ENCODE assay signal across 19 cellular contexts in genomic region chr10:22381262-22381661, GRCh38. TPM values are rescaled to one million over a fixed set of nuclear protein-coding genes. Genes with fewer than 3 reads are reported as not detected.
DNase-seq lines count a peak whose midpoint lies in the region; ATAC-seq, FAIRE-seq and TF ChIP-seq lines count a peak whose summit lies in the region.
"Had no signal": no experiment of that assay in that cellular context is flagged by ENCODE, and none has a peak within 500 bp of the region (broad histone marks: within the 10 kb centered on the region; RNA-seq: fewer than 3 reads in every experiment).

No MANE protein-coding gene starts in this region.

- no peaks in the 10 kb centered on the region for H3K9me1 ChIP-seq in K562 (ENCODE audit: control insufficient read depth, insufficient read depth, low read length)

- no peaks in the 10 kb centered on the region for H3K27me3 Mint-ChIP-seq in activated T-cell treated with anti-CD3 and anti-CD28 coated beads, Interleukin-2, amount 50 U/mL, for 72 hours (ENCODE audit: low read depth)

- H3K27ac Mint-ChIP-seq in activated T-cell treated with anti-CD3 and anti-CD28 coated beads, Interleukin-2, amount 50 U/mL, for 72 hours, result peak overlapping the region; percentile 83
- H3K27ac Mint-ChIP-seq: CD4-positive, CD25-positive, alpha-beta regulatory T cell; CD8-positive, alpha-beta memory T cell; IgD-negative memory B cell had no signal

- H2AFZ ChIP-seq in K562 (ENCODE audit: low read depth, low read length), result peak overlapping the region; percentile 92

- H3K36me3 Mint-ChIP-seq in activated T-cell treated with anti-CD3 and anti-CD28 coated beads, Interleukin-2, amount 50 U/mL, for 72 hours (ENCODE audit: insufficient read depth in 2 of 2), result no peaks in the 10 kb centered on the region
- H3K36me3 Mint-ChIP-seq: CD4-positive, CD25-positive, alpha-beta regulatory T cell; CD8-positive, alpha-beta memory T cell; IgD-negative memory B cell had no signal

- peak overlapping the region; percentile 19; the same call in 1 of the 3 replicates for H3K27ac ChIP-seq in K562 (ENCODE audit: extremely low read depth, low read depth, low read length)

- no peak for TF ChIP-seq RAD21 in K562 (CRISPR knock-in tag; conservative IDR thresholded peaks at IDR 0.05 in 1 of 2, IDR thresholded peaks at IDR 0.05 in 1 of 2)

- no peaks in the 10 kb centered on the region for H3K36me3 ChIP-seq in K562 (ENCODE audit: control insufficient read depth, insufficient read depth, low read length)
- H3K36me3 ChIP-seq: BE2C had no signal

- in situ Hi-C loops in K562 (cut with MboI), result no loop called here

- H3K9ac ChIP-seq in K562 (ENCODE audit: insufficient read depth in 1 of 2, low read depth in 2 of 2, low read length in 2 of 2), result no peak overlapping the region

- BruUV-seq in K562 (replicated peaks; lab: Mats Ljungman, UMichigan), result no TSS peak

- H3K79me2 ChIP-seq in K562 (ENCODE audit: control insufficient read depth, insufficient read depth, low read length), result no peaks in the 10 kb centered on the region

- intact Hi-C loops in K562 (cut with micrococcal nuclease), result no loop called here

- H3K9me3 ChIP-seq in K562 (replicated peaks; ENCODE audit: control insufficient read depth, insufficient read depth, low read depth, low read length), result no peaks in the 10 kb centered on the region
- H3K9me3 ChIP-seq: BE2C had no signal

- TF ChIP-seq CTCF in K562 (IDR thresholded peaks at IDR 0.05 in 2 of 3, conservative IDR thresholded peaks at IDR 0.05 in 1 of 3; ENCODE audit: insufficient read depth in 2 of 3, low read depth in 1 of 3, low read length in 3 of 3), result no peak

- no peak for TF ChIP-seq EP300 in K562 (IDR thresholded peaks at IDR 0.05; ENCODE audit: low read length)

- H3K27me3 ChIP-seq in K562 (ENCODE audit: control insufficient read depth in 2 of 2, insufficient read depth in 2 of 2, low read length in 2 of 2), result no peaks in the 10 kb centered on the region
- H3K27me3 ChIP-seq: BE2C had no signal

- ATAC-seq in activated T-cell treated with anti-CD3 and anti-CD28 coated beads, Interleukin-2, amount 50 U/mL, for 72 hours (replicated peaks in 1 of 2), result no peak
- peak; percentile 62 for ATAC-seq in K562
- ATAC-seq: HCT116, HepG2 had no signal

- no peaks in the 10 kb centered on the region for H3K9me3 Mint-ChIP-seq in activated T-cell treated with anti-CD3 and anti-CD28 coated beads, Interleukin-2, amount 50 U/mL, for 72 hours
- H3K9me3 Mint-ChIP-seq: CD4-positive, CD25-positive, alpha-beta regulatory T cell; CD8-positive, alpha-beta memory T cell; IgD-negative memory B cell had no signal

- no peak overlapping the region for H3K4me3 ChIP-seq in K562

- DNase-seq in activated T-cell treated with anti-CD3 and anti-CD28 coated beads, Interleukin-2, amount 50 U/mL, for 72 hours, result no peak
- DNase-seq in activated T-cell treated with anti-CD3 and anti-CD28 coated beads, Interleukin-2, amount 50 U/mL, for 48 hours, result no peak
- DNase-seq in K562 (ENCODE audit: extremely low read depth in 1 of 4, low spot score in 3 of 4) (no peak), retina (peak; percentile 28), Ammon's horn (ENCODE audit: low spot score) (no peak), NCI-H345 treated with DMSO at 0.1 percent for 48 hours (lab: John Stamatoyannopoulos, UW; ENCODE audit: unreplicated experiment) (no peak)
- DNase-seq: BE2C; C1 segment of cervical spinal cord; CD4-positive, CD25-positive, alpha-beta regulatory T cell; CD8-positive, alpha-beta memory T cell; COR-L47; DMS 273 treated with DMSO at 0.1 percent for 48 hours; GOT3; H7 had no signal

- WGBS in K562 (ENCODE audit: insufficient coverage, low coverage, missing lambda C conversion rate), result 22% methylated on average over 3 of the region's 4 CpGs

- peaks cover 0 to 12% of the 10 kb centered on the region in 2 experiments; a peak in 2 of 5 replicates for H3K4me1 ChIP-seq in K562 (replicated peaks in 1 of 2; ENCODE audit: control insufficient read depth in 2 of 2, insufficient read depth in 2 of 2, low read length in 2 of 2)
- H3K4me1 ChIP-seq: BE2C had no signal

- POLR2A ChIA-PET in K562 (lab: Yijun Ruan, JAX), result no interaction called here

- TF ChIP-seq POLR2A in K562 (conservative IDR thresholded peaks at IDR 0.05), result no peak

- H3K4me2 ChIP-seq in K562 (ENCODE audit: insufficient read depth, low read length), result no peak overlapping the region

- no peaks in the 10 kb centered on the region for H4K20me1 ChIP-seq in K562 (replicated peaks; ENCODE audit: control insufficient read depth, insufficient read depth, low read length)

- H3K4me1 Mint-ChIP-seq in activated T-cell treated with anti-CD3 and anti-CD28 coated beads, Interleukin-2, amount 50 U/mL, for 72 hours (ENCODE audit: low read depth), result peaks cover 17% of the 10 kb centered on the region
- H3K4me1 Mint-ChIP-seq: CD8-positive, alpha-beta memory T cell had no signal

- no peak for FAIRE-seq in K562 (lab: Jason Lieb, UNC)
- FAIRE-seq: GM12891, HepG2 had no signal

- no peak overlapping the region for H3K4me3 Mint-ChIP-seq in activated T-cell treated with anti-CD3 and anti-CD28 coated beads, Interleukin-2, amount 50 U/mL, for 72 hours
- H3K4me3 Mint-ChIP-seq: CD4-positive, CD25-positive, alpha-beta regulatory T cell; CD8-positive, alpha-beta memory T cell; IgD-negative memory B cell had no signal

- CTCF ChIA-PET in K562 (lab: Yijun Ruan, JAX; ENCODE audit: low intra/inter-chr PET ratio), result no interaction called here

TF ChIP-seq in K562, 482 proteins besides CTCF, POLR2A, EP300 and RAD21:
- peak; percentile 48; the same call in 1 of the 2 replicates for TF ChIP-seq ZNF384 (IDR thresholded peaks at IDR 0.05; ENCODE audit: low read depth, low read length)
- no peak for TF ChIP-seq DDX20 (tag; IDR thresholded peaks at IDR 0.05; ENCODE audit: low read depth)
- TF ChIP-seq PRDM10 (IDR thresholded peaks at IDR 0.05; ENCODE audit: partially characterized antibody), result peak; percentile 57
- no peak for TF ChIP-seq NFIC (IDR thresholded peaks at IDR 0.05)
- no peak for TF ChIP-seq SMARCA4 (IDR thresholded peaks at IDR 0.05)

RNA-seq across cellular contexts. Expression of gene SPAG6, which starts 36.0 kb away (rescaled TPM):
- under 1 TPM; 0.37 to 0.38 TPM for total RNA-seq in activated T-cell treated with anti-CD3 and anti-CD28 coated beads, Interleukin-2, amount 50 U/mL, for 72 hours
- total RNA-seq in K562 (2011; cell fraction: chromatin; rRNA removed; ENCODE audit: low replicate concordance), result 7.9 and 17.0 TPM in 2 replicates
- total RNA-seq in K562 (2011; cell fraction: nucleolus; rRNA removed), result 2.3 and 5.8 TPM in 2 replicates
- 11.3 and 23.9 TPM in 2 replicates for total RNA-seq in K562 (2011; cell fraction: nucleoplasm; rRNA removed)
- total RNA-seq in K562 (2014; rRNA removed) (3.5 and 4.2 TPM in 2 replicates), K562 (2014; rRNA removed; fragmentation: Illumina TruSeq; extraction: Trizol) (11.8 and 12.7 TPM in 2 replicates), K562 (2015; rRNA removed; fragmentation: Illumina TruSeq; extraction: Trizol) (8.1 and 12.0 TPM in 2 replicates), K562 (2021) (6.6 and 7.5 TPM in 2 replicates)
- polyA plus RNA-seq in K562 (2011; rRNA removed) (0.30 and 4.7 TPM in 2 replicates), K562 (2014; fragmentation: Illumina TruSeq; extraction: Trizol) (12.9 and 15.7 TPM in 2 replicates), K562 (2014; fragmentation: Nextera tagmentation; extraction: Ambion mirVana) (10 to 100 TPM; 17.5 to 23.1 TPM), K562 (2014; rRNA removed) (10.5 and 11.2 TPM in 2 replicates)
- 0.09 and 0.92 TPM in 2 replicates for polyA plus RNA-seq in K562 (2011; cell fraction: cytosol; rRNA removed)
- polyA plus RNA-seq in K562 (2011; cell fraction: nucleus; rRNA removed), result 0.55 and 2.5 TPM in 2 replicates
- 8.6 and 28.1 TPM in 2 replicates for polyA plus RNA-seq in K562 (2012)
- 0.12 and 2.5 TPM in 2 replicates for polyA minus RNA-seq in K562 (2011; rRNA and poly(A)+ RNA removed)
- polyA minus RNA-seq in K562 (2011; cell fraction: cytosol; rRNA and poly(A)+ RNA removed), result 1.0 TPM in 1 of 2 replicates, not detected in the other
- polyA minus RNA-seq in K562 (2011; cell fraction: nucleus; rRNA and poly(A)+ RNA removed), result 0.33 and 3.5 TPM in 2 replicates
- total RNA-seq: A172; CD4-positive, CD25-positive, alpha-beta regulatory T cell; H7; HepG2 had no signal
- polyA plus RNA-seq: CD8-positive, alpha-beta memory T cell; HepG2; IgD-negative memory B cell had no signal
